Comparison of ENCODE assay signal across 28 cellular contexts in the genomic region with DNA sequence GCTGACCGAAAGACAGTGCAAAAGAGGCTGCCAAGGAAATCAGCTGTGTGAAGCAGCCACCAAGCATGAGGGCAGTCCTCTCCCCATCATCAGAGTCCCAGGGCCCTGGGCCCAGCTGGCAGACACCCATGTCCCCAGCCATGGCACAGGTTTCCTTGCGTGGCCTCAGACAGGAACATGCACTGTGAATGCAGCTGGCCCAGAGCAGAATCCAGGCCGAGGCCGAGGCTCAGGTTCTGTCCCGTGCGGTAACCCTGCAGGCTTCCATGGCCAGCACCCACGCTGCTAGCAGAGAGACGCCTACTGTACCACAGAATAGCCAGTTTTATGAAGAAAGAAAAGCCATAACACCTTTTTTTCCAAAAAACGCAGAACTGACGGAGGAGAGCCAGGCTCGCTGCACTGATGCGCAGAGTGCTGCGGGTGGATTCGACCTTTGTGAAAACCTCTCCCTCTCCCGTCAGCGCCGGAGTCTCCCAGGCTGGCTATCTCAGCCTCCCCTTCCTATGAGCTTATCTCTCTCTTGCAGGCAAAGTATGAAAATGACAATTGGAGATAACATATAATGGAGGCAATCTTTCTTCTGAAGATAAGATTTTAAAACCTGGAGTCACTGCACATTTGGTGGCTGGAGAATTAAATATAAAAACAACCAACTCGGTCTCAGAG.
"Had no signal": no experiment of that assay in that cellular context is flagged by ENCODE, and none has a peak within 500 bp of the region (broad histone marks: within the 10 kb centered on the region; RNA-seq: fewer than 3 reads in every experiment).

No MANE protein-coding gene starts in this region.

- H3K4me3 ChIP-seq: body of pancreas, cardiac muscle cell, transverse colon had no signal

- H3K27me3 Mint-ChIP-seq: activated CD4-positive, alpha-beta T cell treated with anti-CD3 and anti-CD28 coated beads, Interleukin-2, amount 10 ng/mL, durations not matched to agents 7 days and 5 days; activated CD8-positive, alpha-beta memory T cell treated with anti-CD3 and anti-CD28 coated beads, Interleukin-2, amount 10 ng/mL, durations not matched to agents 7 days and 5 days; activated CD8-positive, alpha-beta T cell treated with anti-CD3 and anti-CD28 coated beads for 36 hours; activated naive CD4-positive, alpha-beta T cell treated with anti-CD3 and anti-CD28 coated beads, Interleukin-2, amount 50 U/mL, for 24 hours; memory B cell; natural killer cell treated with Interleukin-12 subunit alpha and Interleukin-12 subunit beta and Interleukin-15 and Interleukin-18, amount 100 ng/mL, for 72 hours; stimulated activated naive B cell treated with anti-CD40 and anti-IgM and Interleukin-4, amounts not matched to agents 10 μg/mL and 1 μg/mL and 100 μg/mL, for 72 hours had no signal

- H3K27ac ChIP-seq: body of pancreas, cardiac muscle cell, transverse colon, WERI-Rb-1 had no signal

- FAIRE-seq: urothelium cell line had no signal

- H3K4me3 Mint-ChIP-seq: activated CD4-positive, alpha-beta T cell treated with anti-CD3 and anti-CD28 coated beads, Interleukin-2, amount 10 ng/mL, durations not matched to agents 7 days and 5 days; activated CD8-positive, alpha-beta memory T cell treated with anti-CD3 and anti-CD28 coated beads, Interleukin-2, amount 10 ng/mL, durations not matched to agents 7 days and 5 days; activated CD8-positive, alpha-beta T cell treated with anti-CD3 and anti-CD28 coated beads for 36 hours; activated naive CD4-positive, alpha-beta T cell treated with anti-CD3 and anti-CD28 coated beads, Interleukin-2, amount 50 U/mL, for 24 hours; activated T-helper 1 cell treated with anti-CD3 and anti-CD28 coated beads, Interleukin-12 subunit alpha, Interleukin-12 subunit beta, Interleukin-2, Interleukin-4 antibody, amounts not matched to agents 30 ng/mL and 10 ng/mL and 1 ng/mL, durations not matched to agents 14 hours and 24 hours and 36 hours; memory B cell; natural killer cell treated with Interleukin-12 subunit alpha and Interleukin-12 subunit beta and Interleukin-15 and Interleukin-18, amount 100 ng/mL, for 72 hours; stimulated activated naive B cell treated with anti-CD40 and anti-IgM and Interleukin-4, amounts not matched to agents 10 μg/mL and 1 μg/mL and 100 μg/mL, for 72 hours had no signal

- H3K36me3 Mint-ChIP-seq: natural killer cell treated with Interleukin-12 subunit alpha and Interleukin-12 subunit beta and Interleukin-15 and Interleukin-18, amount 100 ng/mL, for 72 hours had no signal

- ATAC-seq: activated CD8-positive, alpha-beta memory T cell treated with anti-CD3 and anti-CD28 coated beads, Interleukin-2, amount 10 ng/mL, durations not matched to agents 7 days and 5 days; activated CD8-positive, alpha-beta T cell treated with anti-CD3 and anti-CD28 coated beads for 36 hours; body of pancreas; left colon; natural killer cell treated with Interleukin-12 subunit alpha and Interleukin-12 subunit beta and Interleukin-15 and Interleukin-18, amount 100 ng/mL, for 72 hours; stimulated activated naive B cell treated with anti-CD40 and anti-IgM and Interleukin-4, amounts not matched to agents 10 μg/mL and 1 μg/mL and 100 μg/mL, for 72 hours had no signal

- H3K9me3 Mint-ChIP-seq: activated CD4-positive, alpha-beta T cell treated with anti-CD3 and anti-CD28 coated beads, Interleukin-2, amount 10 ng/mL, durations not matched to agents 7 days and 5 days; activated CD8-positive, alpha-beta T cell treated with anti-CD3 and anti-CD28 coated beads for 36 hours; activated naive CD4-positive, alpha-beta T cell treated with anti-CD3 and anti-CD28 coated beads, Interleukin-2, amount 50 U/mL, for 24 hours; activated T-helper 1 cell treated with anti-CD3 and anti-CD28 coated beads, Interleukin-12 subunit alpha, Interleukin-12 subunit beta, Interleukin-2, Interleukin-4 antibody, amounts not matched to agents 30 ng/mL and 10 ng/mL and 1 ng/mL, durations not matched to agents 14 hours and 24 hours and 36 hours; memory B cell; natural killer cell treated with Interleukin-12 subunit alpha and Interleukin-12 subunit beta and Interleukin-15 and Interleukin-18, amount 100 ng/mL, for 72 hours had no signal

- H3K4me1 ChIP-seq: body of pancreas, transverse colon had no signal

- H3K36me3 ChIP-seq: cardiac muscle cell, transverse colon had no signal

- H3K9me3 ChIP-seq: body of pancreas, transverse colon had no signal

- H3K27ac Mint-ChIP-seq: activated CD4-positive, alpha-beta T cell treated with anti-CD3 and anti-CD28 coated beads, Interleukin-2, amount 10 ng/mL, durations not matched to agents 7 days and 5 days; activated CD8-positive, alpha-beta memory T cell treated with anti-CD3 and anti-CD28 coated beads, Interleukin-2, amount 10 ng/mL, durations not matched to agents 7 days and 5 days; activated CD8-positive, alpha-beta T cell treated with anti-CD3 and anti-CD28 coated beads for 36 hours; activated naive CD4-positive, alpha-beta T cell treated with anti-CD3 and anti-CD28 coated beads, Interleukin-2, amount 50 U/mL, for 24 hours; activated T-helper 1 cell treated with anti-CD3 and anti-CD28 coated beads, Interleukin-12 subunit alpha, Interleukin-12 subunit beta, Interleukin-2, Interleukin-4 antibody, amounts not matched to agents 30 ng/mL and 10 ng/mL and 1 ng/mL, durations not matched to agents 14 hours and 24 hours and 36 hours; memory B cell; natural killer cell treated with Interleukin-12 subunit alpha and Interleukin-12 subunit beta and Interleukin-15 and Interleukin-18, amount 100 ng/mL, for 72 hours; stimulated activated naive B cell treated with anti-CD40 and anti-IgM and Interleukin-4, amounts not matched to agents 10 μg/mL and 1 μg/mL and 100 μg/mL, for 72 hours had no signal

- H3K4me1 Mint-ChIP-seq: activated CD4-positive, alpha-beta T cell treated with anti-CD3 and anti-CD28 coated beads, Interleukin-2, amount 10 ng/mL, durations not matched to agents 7 days and 5 days; activated CD8-positive, alpha-beta memory T cell treated with anti-CD3 and anti-CD28 coated beads, Interleukin-2, amount 10 ng/mL, durations not matched to agents 7 days and 5 days; activated naive CD4-positive, alpha-beta T cell treated with anti-CD3 and anti-CD28 coated beads, Interleukin-2, amount 50 U/mL, for 24 hours; memory B cell; stimulated activated naive B cell treated with anti-CD40 and anti-IgM and Interleukin-4, amounts not matched to agents 10 μg/mL and 1 μg/mL and 100 μg/mL, for 72 hours had no signal

- DNase-seq: activated CD4-positive, alpha-beta T cell treated with anti-CD3 and anti-CD28 coated beads, Interleukin-2, amount 10 ng/mL, durations not matched to agents 7 days and 5 days; activated CD4-positive, CD25-positive, alpha-beta regulatory T cell treated with anti-CD3 and anti-CD28 coated beads, Interleukin-2, amount 50 U/mL, for 72 hours; activated CD8-positive, alpha-beta memory T cell treated with anti-CD3 and anti-CD28 coated beads, Interleukin-2, amount 10 ng/mL, durations not matched to agents 7 days and 5 days; activated CD8-positive, alpha-beta T cell treated with anti-CD3 and anti-CD28 coated beads for 36 hours; activated gamma-delta T cell treated with Interleukin-2 at 50 U/mL for 16 hours; activated T-cell treated with anti-CD3 and anti-CD28 coated beads for 4 hours; anterior cingulate cortex; body of pancreas; dermis blood vessel endothelial cell; effector CD8-positive, alpha-beta T cell; foreskin melanocyte; head of caudate nucleus; islet precursor cell; left colon; nucleus accumbens; stimulated activated CD4-positive, alpha-beta T cell treated with anti-CD3 and anti-CD28 coated beads, Interleukin-2, amount 100 ng/mL, for 48 hours; stimulated activated CD8-positive, alpha-beta memory T cell treated with anti-CD3 and anti-CD28 coated beads, Interleukin-4, amount 100 ng/mL, for 48 hours; stimulated activated naive B cell treated with anti-CD40 and anti-IgM and Interleukin-4, amounts not matched to agents 10 μg/mL and 1 μg/mL and 100 μg/mL, for 72 hours; T-helper 1 cell; T1000; transverse colon; WERI-Rb-1 had no signal
